16 cellular contexts compared by ENCODE assay signal in the genomic region with DNA sequence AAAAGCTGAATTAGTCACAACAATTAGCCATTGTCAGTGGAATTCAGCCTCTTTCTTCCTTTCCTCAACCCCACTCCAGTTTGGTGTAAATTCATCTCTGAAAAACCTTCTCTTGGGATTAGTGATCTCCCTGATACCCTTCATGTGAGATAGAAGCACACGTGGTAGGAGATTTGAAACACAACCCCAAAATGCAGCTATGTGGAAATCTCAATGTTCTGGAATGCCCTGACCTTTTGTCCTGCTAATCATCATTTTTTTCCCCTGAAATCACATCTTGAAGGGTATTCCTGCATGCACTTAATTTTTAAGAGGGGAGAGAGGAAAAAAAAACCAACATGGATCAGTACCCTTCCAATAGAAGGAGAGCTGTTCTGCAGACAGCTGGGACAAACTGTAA.
DNase-seq lines count a peak whose midpoint lies in the region; ATAC-seq and TF ChIP-seq lines count a peak whose summit lies in the region.
"Had no signal": no experiment of that assay in that cellular context is flagged by ENCODE, and none has a peak within 500 bp of the region (broad histone marks: within the 10 kb centered on the region; RNA-seq: fewer than 3 reads in every experiment).

No MANE protein-coding gene starts in this region.

- H3K4me2 ChIP-seq in OCI-LY7 (ENCODE audit: low read length), result no peak overlapping the region
- H3K4me2 ChIP-seq in neural cell (ENCODE audit: low read length), result no peak overlapping the region

- no peaks in the 10 kb centered on the region for H3K27me3 ChIP-seq in neural cell (ENCODE audit: insufficient read depth, low read depth, low read length)
- H3K27me3 ChIP-seq in suprapubic skin, result no peaks in the 10 kb centered on the region
- no peaks in the 10 kb centered on the region for H3K27me3 ChIP-seq in CD4-positive, alpha-beta T cell (ENCODE audit: control insufficient read depth, insufficient read depth, low read length)

- H3K27me3 Mint-ChIP-seq in CD4-positive, alpha-beta T cell, result no peaks in the 10 kb centered on the region

- H3K27ac Mint-ChIP-seq in CD4-positive, alpha-beta T cell, result no peak overlapping the region
- H3K27ac Mint-ChIP-seq: CD8-positive, alpha-beta memory T cell; H9 had no signal

- H3K4me1 Mint-ChIP-seq in CD4-positive, alpha-beta T cell (ENCODE audit: low read depth), result no peaks in the 10 kb centered on the region
- H3K4me1 Mint-ChIP-seq: CD8-positive, alpha-beta memory T cell had no signal

- TF ChIP-seq CTCF in OCI-LY7 (conservative IDR thresholded peaks at IDR 0.05; ENCODE audit: low read length) (no peak), neural cell (IDR thresholded peaks at IDR 0.05; ENCODE audit: poor library complexity, severe bottlenecking) (no peak), suprapubic skin (IDR thresholded peaks at IDR 0.05) (no peak)
- TF ChIP-seq CTCF in CD4-positive, alpha-beta T cell (IDR thresholded peaks at IDR 0.05), result no peak

- H4K20me1 ChIP-seq in OCI-LY7 (ENCODE audit: insufficient read depth, low read length) (no peaks in the 10 kb centered on the region), neural cell (ENCODE audit: insufficient read depth) (no peaks in the 10 kb centered on the region)

- TF ChIP-seq POLR2A in suprapubic skin (IDR thresholded peaks at IDR 0.05), result no peak

- H3K36me3 Mint-ChIP-seq in CD4-positive, alpha-beta T cell (ENCODE audit: low read depth), result no peaks in the 10 kb centered on the region
- H3K36me3 Mint-ChIP-seq: CD8-positive, alpha-beta memory T cell had no signal

- no peak for ATAC-seq in CD4-positive, alpha-beta T cell (ENCODE audit: poor library complexity)
- ATAC-seq: HepG2 had no signal

- H3K4me3 ChIP-seq in OCI-LY7 (ENCODE audit: low read depth, low read length, poor library complexity, severe bottlenecking) (no peak overlapping the region), neural cell (ENCODE audit: low read length) (no peak overlapping the region), suprapubic skin (no peak overlapping the region)

- H3K9me2 ChIP-seq in OCI-LY7 (ENCODE audit: insufficient read depth, low read length) (no peaks in the 10 kb centered on the region), neural cell (ENCODE audit: insufficient read depth, low read length) (no peaks in the 10 kb centered on the region)

- H3K9ac ChIP-seq in neural cell (ENCODE audit: low read length), result no peak overlapping the region

- no peaks in the 10 kb centered on the region for H3F3A ChIP-seq in neural cell (ENCODE audit: insufficient read depth, low read length, poor library complexity, severe bottlenecking)

- intact Hi-C loops in OCI-LY7 (cut with micrococcal nuclease; ENCODE audit: unreplicated experiment), result no loop called here
- intact Hi-C loops in CD4-positive, alpha-beta T cell (cut with DNase I, micrococcal nuclease), result no loop called here

- H3K9me3 Mint-ChIP-seq in CD4-positive, alpha-beta T cell, result no peaks in the 10 kb centered on the region
- H3K9me3 Mint-ChIP-seq: H9 had no signal

- H3K9me3 ChIP-seq in OCI-LY7 (ENCODE audit: low read length) (no peaks in the 10 kb centered on the region), neural cell (ENCODE audit: low read length) (no peaks in the 10 kb centered on the region), suprapubic skin (no peaks in the 10 kb centered on the region)
- no peaks in the 10 kb centered on the region for H3K9me3 ChIP-seq in CD4-positive, alpha-beta T cell (ENCODE audit: control insufficient read depth, low read length)

- no peak overlapping the region for H3K4me3 Mint-ChIP-seq in CD4-positive, alpha-beta T cell
- H3K4me3 Mint-ChIP-seq: CD8-positive, alpha-beta memory T cell; H9 had no signal

- H3K36me3 ChIP-seq in OCI-LY7 (ENCODE audit: insufficient read depth, low read length) (no peaks in the 10 kb centered on the region), neural cell (ENCODE audit: insufficient read depth, low read length) (no peaks in the 10 kb centered on the region), suprapubic skin (no peaks in the 10 kb centered on the region)

- WGBS in suprapubic skin, result 55% methylated on average over 1 of the region's 1 CpG

- no peaks in the 10 kb centered on the region for H3K79me2 ChIP-seq in OCI-LY7 (ENCODE audit: insufficient read depth, low read depth, low read length)
- H3K79me2 ChIP-seq in neural cell (replicated peaks; ENCODE audit: insufficient read depth, low read length), result no peaks in the 10 kb centered on the region

- H3K4me1 ChIP-seq in OCI-LY7 (ENCODE audit: insufficient read depth, low read length, poor library complexity, severe bottlenecking) (peaks cover 9% of the 10 kb centered on the region), suprapubic skin (peaks cover 48% of the 10 kb centered on the region)

- no peak overlapping the region for H3K27ac ChIP-seq in OCI-LY7 (ENCODE audit: low read depth, low read length, poor library complexity, severe bottlenecking)
- peak overlapping the region; percentile 37 for H3K27ac ChIP-seq in neural cell (ENCODE audit: low read length)
- peak overlapping the region; percentile 78 for H3K27ac ChIP-seq in suprapubic skin
- no peak overlapping the region for H3K27ac ChIP-seq in CD4-positive, alpha-beta T cell (ENCODE audit: low read depth, low read length)

- no TSS peak for BruUV-seq in OCI-LY7 (replicated peaks; lab: Mats Ljungman, UMichigan)

- no peak for DNase-seq in OCI-LY7 (ENCODE audit: low spot score)
- peak; percentile 47 for DNase-seq in fibroblast of gingiva (ENCODE audit: low read depth)
- DNase-seq in suprapubic skin (ENCODE audit: low spot score in 2 of 2), result no peak
- no peak for DNase-seq in CD4-positive, alpha-beta T cell
- no peak for DNase-seq in anterior cingulate cortex (lab: John Stamatoyannopoulos, UW)
- DNase-seq in Ammon's horn (ENCODE audit: low spot score), result no peak
- DNase-seq: CD8-positive, alpha-beta memory T cell; GDM1; H9; KG1; NCI-H1092; NCI-H2081 treated with DMSO at 0.1 percent for 48 hours; NCI-H510A treated with DMSO at 0.1 percent for 48 hours; NCI-H82 had no signal

- TF ChIP-seq RAD21 in neural cell (conservative IDR thresholded peaks at IDR 0.05), result no peak

- POLR2A ChIA-PET in OCI-LY7 (lab: Charles Lee), result interaction anchor here (1.3 to 3.3 kb wide), 3 partner anchors 9 to 25 kb away, joined by 4 to 20 read pairs (median 4); no protein-coding TSS in a partner anchor
- POLR2A ChIA-PET in CD4-positive, alpha-beta T cell (lab: Charles Lee), result no interaction called here

- H2AFZ ChIP-seq in OCI-LY7 (ENCODE audit: low read length) (0 out of 2 replicates have a peak overlapping the region, but pooled peaks have one; percentile 20), neural cell (ENCODE audit: low read depth, low read length) (no peak overlapping the region)

- TF ChIP-seq EP300 in neural cell (conservative IDR thresholded peaks at IDR 0.05; ENCODE audit: poor library complexity, severe bottlenecking), result no peak
- TF ChIP-seq EP300 in suprapubic skin (IDR thresholded peaks at IDR 0.05), result no peak

- CTCF ChIA-PET in OCI-LY7 (lab: Charles Lee; ENCODE audit: unreplicated experiment), result no interaction called here
- CTCF ChIA-PET in CD4-positive, alpha-beta T cell (lab: Charles Lee), result no interaction called here

TF ChIP-seq in neural cell, 6 proteins besides CTCF, POLR2A, EP300 and RAD21:
- no peak for TF ChIP-seq POLR2AphosphoS5 (IDR thresholded peaks at IDR 0.05)
- no peak for TF ChIP-seq SMC3 (conservative IDR thresholded peaks at IDR 0.05; ENCODE audit: poor library complexity)
- TF ChIP-seq, protein P1, sequence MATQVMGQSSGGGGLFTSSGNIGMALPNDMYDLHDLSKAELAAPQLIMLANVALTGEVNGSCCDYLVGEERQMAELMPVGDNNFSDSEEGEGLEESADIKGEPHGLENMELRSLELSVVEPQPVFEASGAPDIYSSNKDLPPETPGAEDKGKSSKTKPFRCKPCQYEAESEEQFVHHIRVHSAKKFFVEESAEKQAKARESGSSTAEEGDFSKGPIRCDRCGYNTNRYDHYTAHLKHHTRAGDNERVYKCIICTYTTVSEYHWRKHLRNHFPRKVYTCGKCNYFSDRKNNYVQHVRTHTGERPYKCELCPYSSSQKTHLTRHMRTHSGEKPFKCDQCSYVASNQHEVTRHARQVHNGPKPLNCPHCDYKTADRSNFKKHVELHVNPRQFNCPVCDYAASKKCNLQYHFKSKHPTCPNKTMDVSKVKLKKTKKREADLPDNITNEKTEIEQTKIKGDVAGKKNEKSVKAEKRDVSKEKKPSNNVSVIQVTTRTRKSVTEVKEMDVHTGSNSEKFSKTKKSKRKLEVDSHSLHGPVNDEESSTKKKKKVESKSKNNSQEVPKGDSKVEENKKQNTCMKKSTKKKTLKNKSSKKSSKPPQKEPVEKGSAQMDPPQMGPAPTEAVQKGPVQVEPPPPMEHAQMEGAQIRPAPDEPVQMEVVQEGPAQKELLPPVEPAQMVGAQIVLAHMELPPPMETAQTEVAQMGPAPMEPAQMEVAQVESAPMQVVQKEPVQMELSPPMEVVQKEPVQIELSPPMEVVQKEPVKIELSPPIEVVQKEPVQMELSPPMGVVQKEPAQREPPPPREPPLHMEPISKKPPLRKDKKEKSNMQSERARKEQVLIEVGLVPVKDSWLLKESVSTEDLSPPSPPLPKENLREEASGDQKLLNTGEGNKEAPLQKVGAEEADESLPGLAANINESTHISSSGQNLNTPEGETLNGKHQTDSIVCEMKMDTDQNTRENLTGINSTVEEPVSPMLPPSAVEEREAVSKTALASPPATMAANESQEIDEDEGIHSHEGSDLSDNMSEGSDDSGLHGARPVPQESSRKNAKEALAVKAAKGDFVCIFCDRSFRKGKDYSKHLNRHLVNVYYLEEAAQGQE (IDR thresholded peaks at IDR 0.05; ENCODE audit: borderline replicate concordance), result no peak
- TF ChIP-seq EZH2 (IDR thresholded peaks at IDR 0.05; ENCODE audit: borderline replicate concordance, insufficient read depth, low read length, poor library complexity, severe bottlenecking), result no peak

Comparison
In these comparisons a context has a peak if more than half of its experiments do, and no peak if none do; other contexts are left out.
1. H3K27ac ChIP-seq: peak in neural cell (single experiment) and suprapubic skin (single experiment); none in OCI-LY7 (single experiment) and CD4-positive, alpha-beta T cell (single experiment).